In the genomic region with DNA sequence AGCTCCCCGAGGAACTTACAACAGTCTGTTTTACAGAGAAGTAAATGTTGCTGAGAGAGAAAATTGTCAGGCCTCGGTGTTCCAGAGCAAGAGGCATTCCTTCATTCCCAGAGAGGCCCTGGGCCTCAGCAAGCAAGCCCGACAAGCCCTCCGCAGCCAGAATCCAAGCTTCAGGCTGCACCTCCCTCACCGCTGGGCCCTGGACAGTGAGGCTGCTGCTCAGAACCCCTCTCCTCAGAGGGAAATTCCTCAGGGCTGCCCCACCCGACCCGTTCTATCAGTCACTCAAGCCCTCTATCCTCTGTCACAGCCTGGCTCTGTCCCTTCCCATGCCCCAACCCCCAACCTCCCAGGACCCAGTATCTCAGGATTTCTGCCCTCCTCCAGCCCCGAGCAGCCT, we compare ENCODE assay signal across 9 cellular contexts. TPM values are rescaled to one million over a fixed set of nuclear protein-coding genes. Genes with fewer than 3 reads are reported as not detected.
DNase-seq lines count a peak whose midpoint lies in the region; ATAC-seq and TF ChIP-seq lines count a peak whose summit lies in the region.
"Had no signal": no experiment of that assay in that cellular context is flagged by ENCODE, and none has a peak within 500 bp of the region (broad histone marks: within the 10 kb centered on the region; RNA-seq: fewer than 3 reads in every experiment).

No MANE protein-coding gene starts in this region.

- WGBS in mesendoderm (ENCODE audit: extremely low coverage, insufficient coverage, low lambda C conversion rate): no CpG with 5 or more reads among the region's 8 CpGs

- no peak overlapping the region for H2AK5ac ChIP-seq in mesendoderm (ENCODE audit: low read length)

- RAD21 ChIA-PET in HCT116 (lab: Charles Lee; ENCODE audit: low non-redundant PET in 1 of 2, low total read pairs in 2 of 2, uncharacterized antibody in 2 of 2, unreplicated experiment in 2 of 2): no interaction called here

- H3K18ac ChIP-seq in mesendoderm (ENCODE audit: low read length): no peak overlapping the region

- H4K8ac ChIP-seq in mesendoderm (ENCODE audit: low read depth, low read length): no peak overlapping the region

- no peak overlapping the region for H4K5ac ChIP-seq in mesendoderm (ENCODE audit: low read length)

- no peaks in the 10 kb centered on the region for H3K79me2 ChIP-seq in HCT116 (ENCODE audit: insufficient read depth, low read length)
- H3K79me2 ChIP-seq in mesendoderm (ENCODE audit: control insufficient read depth, insufficient read depth, low read length): no peaks in the 10 kb centered on the region

- peaks cover 0 to 4% of the 10 kb centered on the region in 2 experiments; a peak in 1 of 4 replicates for H3K9me3 ChIP-seq in HCT116 (ENCODE audit: control insufficient read depth in 1 of 2, insufficient read depth in 1 of 2, low read depth in 1 of 2, low read length in 2 of 2)

- POLR2A ChIA-PET in HCT116 (lab: Charles Lee): no interaction called here

- no TSS peak for BruUV-seq in HCT116 (replicated peaks; lab: Mats Ljungman, UMichigan)

- DNase-seq in HCT116 (ENCODE audit: low read depth, low spot score): no peak
- DNase-seq in mesendoderm: peak; percentile 50
- DNase-seq in hepatic stellate cell (ENCODE audit: low spot score): no peak
- no peak for DNase-seq in NCI-H1092 (lab: John Stamatoyannopoulos, UW)
- DNase-seq: cortex of kidney had no signal

- H3K36me3 ChIP-seq in HCT116 (ENCODE audit: control insufficient read depth in 1 of 2, insufficient read depth in 2 of 2, low read length in 2 of 2) (no peaks in the 10 kb centered on the region), mesendoderm (ENCODE audit: control insufficient read depth, insufficient read depth, low read length) (no peaks in the 10 kb centered on the region)

- H3K4ac ChIP-seq in mesendoderm (ENCODE audit: low read depth, low read length): no peak overlapping the region

- H3K9ac ChIP-seq in HCT116 (ENCODE audit: low read length): no peak overlapping the region
- H3K9ac ChIP-seq in mesendoderm (ENCODE audit: low read length): no peak overlapping the region

- H3K27ac ChIP-seq in HCT116 (ENCODE audit: low read depth, low read length) (no peak overlapping the region), mesendoderm (ENCODE audit: low read depth, low read length) (no peak overlapping the region)

- no peak for TF ChIP-seq RAD21 in HCT116 (IDR thresholded peaks at IDR 0.05; ENCODE audit: low read depth)

- H3K79me1 ChIP-seq in mesendoderm (ENCODE audit: low read length): no peaks in the 10 kb centered on the region

- H3K4me1 ChIP-seq in HCT116 (ENCODE audit: control insufficient read depth in 1 of 2, insufficient read depth in 2 of 2, low read length in 2 of 2) (no peaks in the 10 kb centered on the region; a peak in 1 of 4 replicates), mesendoderm (ENCODE audit: control insufficient read depth, low read depth, low read length) (peaks cover 4% of the 10 kb centered on the region)

- no peak overlapping the region for H2BK15ac ChIP-seq in mesendoderm (replicated peaks; ENCODE audit: low read depth)

- H2BK120ac ChIP-seq in mesendoderm (ENCODE audit: low read depth, low read length): no peak overlapping the region

- CTCF ChIA-PET in HCT116 (lab: Charles Lee): no interaction called here

- H3K27me3 Mint-ChIP-seq in dendritic cell treated with granulocyte-macrophage colony-stimulating factor and Interleukin-4, amounts not matched to agents 40 ng/mL and 50 ng/mL, for 4 days: peaks cover 30% of the 10 kb centered on the region
- H3K27me3 Mint-ChIP-seq in stimulated activated memory B cell treated with anti-CD40 and anti-IgM and Interleukin-4, amounts not matched to agents 10 μg/mL and 1 μg/mL and 100 μg/mL, for 72 hours: no peaks in the 10 kb centered on the region

- H3K4me3 Mint-ChIP-seq in dendritic cell treated with granulocyte-macrophage colony-stimulating factor and Interleukin-4, amounts not matched to agents 40 ng/mL and 50 ng/mL, for 4 days: no peak overlapping the region
- no peak overlapping the region for H3K4me3 Mint-ChIP-seq in stimulated activated memory B cell treated with anti-CD40 and anti-IgM and Interleukin-4, amounts not matched to agents 10 μg/mL and 1 μg/mL and 100 μg/mL, for 72 hours

- H3K27me3 ChIP-seq in HCT116 (ENCODE audit: insufficient read depth, low read length) (no peaks in the 10 kb centered on the region), mesendoderm (ENCODE audit: insufficient read depth, low read length, poor library complexity) (no peaks in the 10 kb centered on the region)

- no peaks in the 10 kb centered on the region for H3K9me2 ChIP-seq in HCT116 (ENCODE audit: insufficient read depth)

- no peak overlapping the region for H3K4me2 ChIP-seq in HCT116 (ENCODE audit: low read length)
- no peak overlapping the region for H3K4me2 ChIP-seq in mesendoderm (ENCODE audit: low read length)

- no peak for TF ChIP-seq CTCF in HCT116 (IDR thresholded peaks at IDR 0.05 in 2 of 3, conservative IDR thresholded peaks at IDR 0.05 in 1 of 3; ENCODE audit: borderline replicate concordance in 1 of 3, insufficient read depth in 1 of 3, low read depth in 2 of 3, low read length in 2 of 3)

- no peak overlapping the region for H2AFZ ChIP-seq in HCT116 (ENCODE audit: low read depth, low read length, poor library complexity, severe bottlenecking)

- ATAC-seq in HCT116 (peak; percentile 20; the same call in 1 of the 2 replicates), esophagus mucosa (no peak), HG03457 (IDR thresholded peaks at IDR 0.05; ENCODE audit: unreplicated experiment) (no peak)
- ATAC-seq in stimulated activated memory B cell treated with anti-CD40 and anti-IgM and Interleukin-4, amounts not matched to agents 10 μg/mL and 1 μg/mL and 100 μg/mL, for 72 hours: no peak

- peak overlapping the region; percentile 67 for H3K56ac ChIP-seq in mesendoderm (ENCODE audit: low read length)

- H2BK5ac ChIP-seq in mesendoderm (ENCODE audit: low read length): no peak overlapping the region

- peaks cover 12% of the 10 kb centered on the region for H3K9me3 Mint-ChIP-seq in dendritic cell treated with granulocyte-macrophage colony-stimulating factor and Interleukin-4, amounts not matched to agents 40 ng/mL and 50 ng/mL, for 4 days
- H3K9me3 Mint-ChIP-seq in stimulated activated memory B cell treated with anti-CD40 and anti-IgM and Interleukin-4, amounts not matched to agents 10 μg/mL and 1 μg/mL and 100 μg/mL, for 72 hours: no peaks in the 10 kb centered on the region

- peaks cover 83% of the 10 kb centered on the region for H3K4me1 Mint-ChIP-seq in dendritic cell treated with granulocyte-macrophage colony-stimulating factor and Interleukin-4, amounts not matched to agents 40 ng/mL and 50 ng/mL, for 4 days (ENCODE audit: low read depth)
- peaks cover 82% of the 10 kb centered on the region for H3K4me1 Mint-ChIP-seq in stimulated activated memory B cell treated with anti-CD40 and anti-IgM and Interleukin-4, amounts not matched to agents 10 μg/mL and 1 μg/mL and 100 μg/mL, for 72 hours

- TF ChIP-seq POLR2A in HCT116 (IDR thresholded peaks at IDR 0.05; ENCODE audit: borderline replicate concordance, extremely low read depth, insufficient read depth, insufficient read length): no peak

- intact Hi-C loops in HCT116 (cut with micrococcal nuclease): no loop called here
- intact Hi-C loops in dendritic cell treated with granulocyte-macrophage colony-stimulating factor and Interleukin-4, amounts not matched to agents 40 ng/mL and 50 ng/mL, for 4 days (cut with micrococcal nuclease): no loop called here

- H3K36me3 Mint-ChIP-seq in dendritic cell treated with granulocyte-macrophage colony-stimulating factor and Interleukin-4, amounts not matched to agents 40 ng/mL and 50 ng/mL, for 4 days (ENCODE audit: low read depth): peaks cover 8% of the 10 kb centered on the region
- no peaks in the 10 kb centered on the region for H3K36me3 Mint-ChIP-seq in stimulated activated memory B cell treated with anti-CD40 and anti-IgM and Interleukin-4, amounts not matched to agents 10 μg/mL and 1 μg/mL and 100 μg/mL, for 72 hours

- H3K27ac Mint-ChIP-seq in dendritic cell treated with granulocyte-macrophage colony-stimulating factor and Interleukin-4, amounts not matched to agents 40 ng/mL and 50 ng/mL, for 4 days: peak overlapping the region; percentile 82
- H3K27ac Mint-ChIP-seq in stimulated activated memory B cell treated with anti-CD40 and anti-IgM and Interleukin-4, amounts not matched to agents 10 μg/mL and 1 μg/mL and 100 μg/mL, for 72 hours: peak overlapping the region; percentile 68

- no peaks in the 10 kb centered on the region for H4K20me1 ChIP-seq in HCT116 (ENCODE audit: insufficient read depth)

- no peak overlapping the region for H3K4me3 ChIP-seq in HCT116 (replicated peaks in 1 of 2; ENCODE audit: low read depth in 1 of 2, low read length in 2 of 2)
- H3K4me3 ChIP-seq in mesendoderm (ENCODE audit: low read length): no peak overlapping the region

- no peak overlapping the region for H3K23ac ChIP-seq in mesendoderm (ENCODE audit: low read length)

TF ChIP-seq in HCT116, 20 proteins besides CTCF, POLR2A, EP300 and RAD21:
- no peak for TF ChIP-seq TCF7L2 (IDR thresholded peaks at IDR 0.05; ENCODE audit: borderline replicate concordance, extremely low read depth, insufficient read depth, insufficient read length)
- TF ChIP-seq JUND (IDR thresholded peaks at IDR 0.05): no peak
- TF ChIP-seq ELF1 (IDR thresholded peaks at IDR 0.05; ENCODE audit: borderline replicate concordance, low read depth): no peak
- TF ChIP-seq ZFX (IDR thresholded peaks at IDR 0.05): no peak
- TF ChIP-seq, protein P1, sequence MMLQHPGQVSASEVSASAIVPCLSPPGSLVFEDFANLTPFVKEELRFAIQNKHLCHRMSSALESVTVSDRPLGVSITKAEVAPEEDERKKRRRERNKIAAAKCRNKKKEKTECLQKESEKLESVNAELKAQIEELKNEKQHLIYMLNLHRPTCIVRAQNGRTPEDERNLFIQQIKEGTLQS (IDR thresholded peaks at IDR 0.05): no peak
- no peak for TF ChIP-seq EZH2phosphoT487 (IDR thresholded peaks at IDR 0.05; ENCODE audit: borderline replicate concordance)
- no peak for TF ChIP-seq SP1 (IDR thresholded peaks at IDR 0.05; ENCODE audit: low read depth)
- no peak for TF ChIP-seq FOSL1 (IDR thresholded peaks at IDR 0.05; ENCODE audit: low read depth)

RNA-seq across cellular contexts. Expression of a gene that starts 56.3 kb away (rescaled TPM):
- 304 TPM for total RNA-seq in HCT116 (2021; ENCODE audit: unreplicated experiment)
- polyA plus RNA-seq in HCT116 (2012): 177 and 302 TPM in 2 replicates
- 81.7 TPM for polyA plus RNA-seq in mesendoderm (2013, experiment 1 of 2)
- polyA plus RNA-seq in mesendoderm (2013, experiment 2 of 2): 85.1 TPM
- total RNA-seq in esophagus mucosa: 151 TPM
